Comparison of ENCODE assay signal across 29 cellular contexts in the genomic region with DNA sequence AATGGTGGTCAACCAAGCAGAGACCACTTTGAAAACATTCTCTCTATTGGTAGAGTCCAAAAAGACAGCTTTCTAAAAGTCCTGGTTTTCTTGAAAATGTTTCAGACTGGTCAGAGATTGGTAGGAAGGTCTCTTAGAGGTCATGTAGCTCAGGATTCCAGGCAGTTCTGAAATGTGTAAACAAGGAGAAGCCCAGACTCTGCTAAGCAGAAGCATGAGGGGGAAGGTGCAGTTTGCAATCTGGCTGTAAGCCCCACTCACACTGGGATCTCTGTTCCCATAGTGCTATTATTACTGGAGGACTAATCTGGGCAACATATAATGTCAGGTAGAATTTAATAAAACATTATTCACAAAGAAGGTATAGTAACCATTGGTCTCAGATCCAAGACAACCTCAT.
A peak's percentile ranks its signal among the peaks of the same experiment; 100 is the strongest.
DNase-seq lines count a peak whose midpoint lies in the region; ATAC-seq and TF ChIP-seq lines count a peak whose summit lies in the region.
"Had no signal": no experiment of that assay in that cellular context is flagged by ENCODE, and none has a peak within 500 bp of the region (broad histone marks: within the 10 kb centered on the region; RNA-seq: fewer than 3 reads in every experiment).

No MANE protein-coding gene starts in this region.

- DNase-seq in EH (ENCODE audit: low read depth) (peak; percentile 40), M059J (ENCODE audit: low read depth) (peak; percentile 22), fibroblast of pulmonary artery (ENCODE audit: low read depth) (peak; percentile 6), renal cortical epithelial cell (ENCODE audit: low read depth) (peak; percentile 3), COLO668 (lab: John Stamatoyannopoulos, UW; ENCODE audit: unreplicated experiment) (no peak)
- no peak for DNase-seq in stimulated activated CD4-positive, alpha-beta T cell treated with anti-CD3 and anti-CD28 coated beads, Interleukin-15, amount 100 ng/mL, for 24 hours
- no peak for DNase-seq in stimulated activated naive CD8-positive, alpha-beta T cell treated with anti-CD3 and anti-CD28 coated beads, Interleukin-15, Interleukin-2, amounts not matched to agents 100 U/mL and 50 U/mL, for 24 hours
- DNase-seq: activated B cell treated with CpG ODN at 0.5 μM for 24 hours; activated CD4-positive, alpha-beta T cell treated with anti-CD3 and anti-CD28 coated beads, Interleukin-2, amount 10 ng/mL, durations not matched to agents 7 days and 5 days; activated gamma-delta T cell; activated naive CD8-positive, alpha-beta T cell treated with anti-CD3 and anti-CD28 coated beads for 36 hours; activated T-cell treated with anti-CD3 and anti-CD28 coated beads, Interleukin-2, amount 50 U/mL, for 1 hour; CD4-positive, CD25-positive, alpha-beta regulatory T cell; central memory CD4-positive, alpha-beta T cell; DMS79 treated with DMSO at 0.1 percent for 48 hours; NCI-H1092 treated with DMSO at 0.1 percent for 48 hours; NCI-H187; NCI-H2171 treated with DMSO at 0.1 percent for 48 hours; NCI-H510A treated with DMSO at 0.1 percent for 48 hours; OCI-M1; right cardiac atrium; SK-N-SH; stimulated activated CD4-positive, alpha-beta T cell treated with anti-CD3 and anti-CD28 coated beads, Interleukin-4, amount 100 ng/mL, for 1 hour had no signal

- TF ChIP-seq CTCF in fibroblast of pulmonary artery (IDR thresholded peaks at IDR 0.05; ENCODE audit: low read length, missing control alignments), result no peak

- no peak overlapping the region for H3K4me3 ChIP-seq in fibroblast of pulmonary artery (replicated peaks; ENCODE audit: low read depth, low read length)
- H3K4me3 ChIP-seq: ascending aorta, esophagus muscularis mucosa, gastroesophageal sphincter, hepatocyte, K562, tibial nerve had no signal

- no peak for ATAC-seq in stimulated activated naive CD8-positive, alpha-beta T cell treated with anti-CD3 and anti-CD28 coated beads, Interleukin-15, Interleukin-2, amounts not matched to agents 100 U/mL and 50 U/mL, for 24 hours
- ATAC-seq: gastroesophageal sphincter, K562 had no signal

Comparison
In these comparisons a context has a peak if more than half of its experiments do, and no peak if none do; other contexts are left out.
1. DNase-seq: peak in EH (single experiment), M059J (single experiment), fibroblast of pulmonary artery (single experiment) and renal cortical epithelial cell (single experiment); none in COLO668 (single experiment), stimulated activated CD4-positive, alpha-beta T cell treated with anti-CD3 and anti-CD28 coated beads, Interleukin-15, amount 100 ng/mL, for 24 hours (single experiment) and stimulated activated naive CD8-positive, alpha-beta T cell treated with anti-CD3 and anti-CD28 coated beads, Interleukin-15, Interleukin-2, amounts not matched to agents 100 U/mL and 50 U/mL, for 24 hours (single experiment).